8 cellular contexts compared by ENCODE assay signal in the genomic region with DNA sequence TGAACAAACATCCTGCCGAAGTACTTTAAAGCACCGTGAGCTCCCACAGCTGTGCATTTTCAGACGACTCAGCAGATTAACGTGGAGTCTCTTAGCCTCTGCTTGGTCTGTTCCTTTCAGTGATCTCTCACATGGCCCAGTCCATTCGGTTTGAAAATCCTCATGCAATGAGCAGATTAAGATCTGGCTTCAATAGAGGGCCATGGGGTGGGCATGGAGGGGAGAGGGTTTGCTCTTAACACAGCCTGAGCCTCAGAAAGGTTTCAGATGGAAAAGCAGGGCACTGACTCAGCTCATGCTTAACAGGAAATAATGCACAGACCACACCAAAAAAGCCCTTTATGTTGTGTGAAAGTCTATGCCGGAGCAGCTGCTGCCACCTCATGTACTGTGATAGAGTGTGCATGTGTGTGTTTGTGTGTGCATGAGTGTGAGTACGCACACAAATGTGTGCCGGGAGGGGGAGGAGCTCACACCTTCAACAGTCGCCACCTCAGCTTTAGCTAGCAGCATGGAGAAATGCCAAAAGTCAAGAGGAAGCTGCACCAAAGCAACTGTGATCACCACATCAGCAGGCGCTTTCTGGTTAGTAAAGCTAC. TPM values are rescaled to one million over a fixed set of nuclear protein-coding genes. Genes with fewer than 3 reads are reported as not detected.
A peak's percentile ranks its signal among the peaks of the same experiment; 100 is the strongest.
DNase-seq lines count a peak whose midpoint lies in the region; ATAC-seq and TF ChIP-seq lines count a peak whose summit lies in the region.
"Not testable (repeated sequence)": the region's sequence is repeated elsewhere in the genome, so short reads cannot be mapped to it uniquely, and the experiment has no call there.

No MANE protein-coding gene starts in this region.

- H3K4me2 ChIP-seq in OCI-LY7 (ENCODE audit: low read length) = not testable (repeated sequence)

- not testable (repeated sequence) for H3K9me3 ChIP-seq in OCI-LY7 (ENCODE audit: low read length); right lobe of liver

- DNase-seq in OCI-LY7 (ENCODE audit: low spot score) = peak; percentile 9
- DNase-seq in activated CD4-positive, alpha-beta T cell treated with anti-CD3 and anti-CD28 coated beads, Interleukin-2, amount 50 U/mL, for 48 hours = peak; percentile 11 to 22
- DNase-seq in activated naive CD8-positive, alpha-beta T cell treated with anti-CD3 and anti-CD28 coated beads for 36 hours = peak; percentile 30
- DNase-seq in right lobe of liver = not testable (repeated sequence)
- DNase-seq in stimulated activated naive CD4-positive, alpha-beta T cell treated with Interleukin-2 at 50 U/mL for 16 hours (lab: John Stamatoyannopoulos, UW) = peak; percentile 12

- not testable (repeated sequence) for H3K79me2 ChIP-seq in OCI-LY7 (ENCODE audit: insufficient read depth, low read depth, low read length)

- H3K27me3 Mint-ChIP-seq in activated naive CD8-positive, alpha-beta T cell treated with anti-CD3 and anti-CD28 coated beads for 36 hours = not testable (repeated sequence)

- H3K36me3 ChIP-seq in OCI-LY7 (ENCODE audit: insufficient read depth, low read length); right lobe of liver: not testable (repeated sequence)

- not testable (repeated sequence) for H3K4me1 ChIP-seq in OCI-LY7 (ENCODE audit: insufficient read depth, low read length, poor library complexity, severe bottlenecking); right lobe of liver

- BruUV-seq in OCI-LY7 (replicated peaks; lab: Mats Ljungman, UMichigan) = not testable (repeated sequence)

- not testable (repeated sequence) for TF ChIP-seq CTCF in OCI-LY7 (conservative IDR thresholded peaks at IDR 0.05; ENCODE audit: low read length); right lobe of liver (IDR thresholded peaks at IDR 0.05)

- not testable (repeated sequence) for H3K4me3 ChIP-seq in OCI-LY7 (ENCODE audit: low read depth, low read length, poor library complexity, severe bottlenecking); right lobe of liver

- H3K9me3 Mint-ChIP-seq in activated naive CD8-positive, alpha-beta T cell treated with anti-CD3 and anti-CD28 coated beads for 36 hours = not testable (repeated sequence)

- H3K9me2 ChIP-seq in OCI-LY7 (ENCODE audit: insufficient read depth, low read length) = not testable (repeated sequence)

- ATAC-seq in GM18499 (IDR thresholded peaks at IDR 0.05; ENCODE audit: insufficient read depth, unreplicated experiment) = peak; percentile 61
- ATAC-seq in GM21619 (IDR thresholded peaks at IDR 0.05; ENCODE audit: unreplicated experiment) = peak; percentile 84
- peak; percentile 87 for ATAC-seq in HG03432 (IDR thresholded peaks at IDR 0.05; ENCODE audit: unreplicated experiment)
- peak; percentile 61 to 63 (median 62) for ATAC-seq in right lobe of liver

- H3K4me3 Mint-ChIP-seq in activated naive CD8-positive, alpha-beta T cell treated with anti-CD3 and anti-CD28 coated beads for 36 hours = not testable (repeated sequence)

- H3K27ac ChIP-seq in OCI-LY7 (ENCODE audit: low read depth, low read length, poor library complexity, severe bottlenecking); right lobe of liver: not testable (repeated sequence)

- not testable (repeated sequence) for H3K27me3 ChIP-seq in right lobe of liver

- H3K27ac Mint-ChIP-seq in activated naive CD8-positive, alpha-beta T cell treated with anti-CD3 and anti-CD28 coated beads for 36 hours = not testable (repeated sequence)

- CTCF ChIA-PET in OCI-LY7 (lab: Charles Lee; ENCODE audit: unreplicated experiment) = not testable (repeated sequence)

- not testable (repeated sequence) for TF ChIP-seq POLR2A in right lobe of liver (IDR thresholded peaks at IDR 0.05)

- not testable (repeated sequence) for H3K4me1 Mint-ChIP-seq in activated naive CD8-positive, alpha-beta T cell treated with anti-CD3 and anti-CD28 coated beads for 36 hours

- H2AFZ ChIP-seq in OCI-LY7 (ENCODE audit: low read length) = not testable (repeated sequence)

- intact Hi-C loops in OCI-LY7 (cut with micrococcal nuclease; ENCODE audit: unreplicated experiment); right lobe of liver (cut with DNase I): not testable (repeated sequence)

- not testable (repeated sequence) for H4K20me1 ChIP-seq in OCI-LY7 (ENCODE audit: insufficient read depth, low read length)

- 10% methylated on average over 9 of the region's 10 CpGs for WGBS in right lobe of liver (ENCODE audit: insufficient coverage, low coverage, low lambda C conversion rate, missing lambda C conversion rate)

- H3K36me3 Mint-ChIP-seq in activated naive CD8-positive, alpha-beta T cell treated with anti-CD3 and anti-CD28 coated beads for 36 hours = not testable (repeated sequence)

- POLR2A ChIA-PET in OCI-LY7 (lab: Charles Lee) = not testable (repeated sequence)

RNA-seq across cellular contexts. Expression of a gene that starts 33.9 kb away (rescaled TPM):
- total RNA-seq in OCI-LY7 (2014; rRNA removed; shearing (Covaris generic)) = 14.2 and 17.0 TPM in 2 replicates
- total RNA-seq in OCI-LY7 (2022) (20.2 and 22.4 TPM in 2 replicates), right lobe of liver (10 to 100 TPM in 1 of 6 experiments, 1 to 10 TPM in 5; 2.0 to 11.6 (median 4.4) TPM)
- total RNA-seq in activated naive CD8-positive, alpha-beta T cell treated with anti-CD3 and anti-CD28 coated beads for 36 hours = 10 to 100 TPM; 13.7 to 15.1 TPM

RNA-seq across cellular contexts. Expression of a gene that starts 55.1 kb away (rescaled TPM):
- 2.5 and 2.8 TPM in 2 replicates for total RNA-seq in OCI-LY7 (2014; rRNA removed; shearing (Covaris generic))
- total RNA-seq in OCI-LY7 (2022) (2.2 and 2.3 TPM in 2 replicates), right lobe of liver (not detected)
- total RNA-seq in activated naive CD8-positive, alpha-beta T cell treated with anti-CD3 and anti-CD28 coated beads for 36 hours = under 1 TPM in 1 of 2 experiments, not detected in 1; 0.16 TPM
